1 cellular context compared by ENCODE assay signal in the genomic region with DNA sequence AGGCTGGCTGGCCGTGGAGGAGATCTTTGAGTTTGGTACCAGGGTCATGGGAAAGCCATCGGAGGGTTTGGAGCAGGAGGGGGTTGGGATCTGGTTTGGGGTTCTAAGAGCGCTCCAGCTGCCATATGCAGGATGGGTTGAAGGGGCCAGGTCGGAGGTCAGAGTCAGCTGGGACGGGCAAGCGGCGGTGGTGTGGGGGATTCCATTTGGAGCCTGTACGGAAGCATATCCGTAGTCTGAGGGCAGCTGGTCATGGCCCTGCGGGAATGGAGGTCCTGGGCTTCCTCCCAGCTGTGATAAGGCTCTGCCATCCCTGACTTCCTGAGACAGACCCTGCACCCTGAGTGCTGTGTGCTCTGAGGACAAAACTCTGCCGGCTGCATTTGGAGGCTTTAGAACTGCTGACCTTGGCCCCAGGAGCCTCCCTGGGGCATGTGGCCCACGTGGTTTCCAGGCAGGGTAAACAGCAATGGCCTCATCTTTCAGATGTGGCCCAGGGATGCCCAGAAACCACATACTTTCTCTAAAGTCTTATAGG.
TF ChIP-seq lines count a peak whose summit lies in the region.

No MANE protein-coding gene starts in this region.

TF ChIP-seq in K562, 482 proteins besides CTCF, POLR2A, EP300 and RAD21:
- TF ChIP-seq, protein P1, sequence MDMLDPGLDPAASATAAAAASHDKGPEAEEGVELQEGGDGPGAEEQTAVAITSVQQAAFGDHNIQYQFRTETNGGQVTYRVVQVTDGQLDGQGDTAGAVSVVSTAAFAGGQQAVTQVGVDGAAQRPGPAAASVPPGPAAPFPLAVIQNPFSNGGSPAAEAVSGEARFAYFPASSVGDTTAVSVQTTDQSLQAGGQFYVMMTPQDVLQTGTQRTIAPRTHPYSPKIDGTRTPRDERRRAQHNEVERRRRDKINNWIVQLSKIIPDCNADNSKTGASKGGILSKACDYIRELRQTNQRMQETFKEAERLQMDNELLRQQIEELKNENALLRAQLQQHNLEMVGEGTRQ (CRISPR knock-in tag; IDR thresholded peaks at IDR 0.05): peak; percentile 24; the same call in 1 of the 2 replicates
- TF ChIP-seq, protein P2, sequence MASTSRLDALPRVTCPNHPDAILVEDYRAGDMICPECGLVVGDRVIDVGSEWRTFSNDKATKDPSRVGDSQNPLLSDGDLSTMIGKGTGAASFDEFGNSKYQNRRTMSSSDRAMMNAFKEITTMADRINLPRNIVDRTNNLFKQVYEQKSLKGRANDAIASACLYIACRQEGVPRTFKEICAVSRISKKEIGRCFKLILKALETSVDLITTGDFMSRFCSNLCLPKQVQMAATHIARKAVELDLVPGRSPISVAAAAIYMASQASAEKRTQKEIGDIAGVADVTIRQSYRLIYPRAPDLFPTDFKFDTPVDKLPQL (IDR thresholded peaks at IDR 0.05; ENCODE audit: extremely low read depth, insufficient read length): no peak
